ENCODE assay signal across 25 cellular contexts in genomic region chr6:37114612-37115011, GRCh38.
"Had no signal": no experiment of that assay in that cellular context is flagged by ENCODE, and none has a peak within 500 bp of the region (broad histone marks: within the 10 kb centered on the region; RNA-seq: fewer than 3 reads in every experiment).

No MANE protein-coding gene starts in this region.

- H3K27me3 ChIP-seq: gastroesophageal sphincter, heart left ventricle, hepatocyte, left lung, right atrium auricular region, sigmoid colon, stomach, thyroid gland had no signal

- H3K9me3 ChIP-seq: gastroesophageal sphincter, heart left ventricle, left lung, lower lobe of right lung, prostate gland, right atrium auricular region, sigmoid colon, stomach, thyroid gland had no signal

- H3K79me2 ChIP-seq: hepatocyte had no signal

- H3K4me3 Mint-ChIP-seq: endodermal cell; naive thymus-derived CD4-positive, alpha-beta T cell; nephron progenitor cell; stimulated activated effector memory CD8-positive, alpha-beta T cell treated with anti-CD3 and anti-CD28 coated beads, Interleukin-12 subunit alpha, Interleukin-12 subunit beta, amount 100 ng/mL, for 72 hours had no signal

- ATAC-seq: esophagus mucosa; foreskin keratinocyte; gastroesophageal sphincter; left lung; lower lobe of right lung; naive thymus-derived CD4-positive, alpha-beta T cell; stimulated activated effector memory CD8-positive, alpha-beta T cell treated with anti-CD3 and anti-CD28 coated beads, Interleukin-12 subunit alpha, Interleukin-12 subunit beta, amount 100 ng/mL, for 72 hours had no signal

- H3K36me3 ChIP-seq: gastroesophageal sphincter, heart left ventricle, left lung, lower lobe of right lung, prostate gland, right atrium auricular region, sigmoid colon, stomach, thyroid gland had no signal

- H3K4me1 ChIP-seq: foreskin keratinocyte, gastroesophageal sphincter, prostate gland, right atrium auricular region had no signal

- H3K4me2 ChIP-seq: hepatocyte had no signal

- H3K9me3 Mint-ChIP-seq: endodermal cell; naive thymus-derived CD4-positive, alpha-beta T cell; nephron progenitor cell; stimulated activated effector memory CD8-positive, alpha-beta T cell treated with anti-CD3 and anti-CD28 coated beads, Interleukin-12 subunit alpha, Interleukin-12 subunit beta, amount 100 ng/mL, for 72 hours had no signal

- H3K36me3 Mint-ChIP-seq: naive thymus-derived CD4-positive, alpha-beta T cell had no signal

- H3K27ac ChIP-seq: epithelial cell of prostate, foreskin keratinocyte, gastroesophageal sphincter, heart left ventricle, hepatocyte, left lung, lower lobe of right lung, prostate gland, right atrium auricular region, sigmoid colon, stomach, thyroid gland had no signal

- H3K27ac Mint-ChIP-seq: endodermal cell; nephron progenitor cell; stimulated activated effector memory CD8-positive, alpha-beta T cell treated with anti-CD3 and anti-CD28 coated beads, Interleukin-12 subunit alpha, Interleukin-12 subunit beta, amount 100 ng/mL, for 72 hours had no signal

- H3K4me3 ChIP-seq: gastroesophageal sphincter, heart left ventricle, hepatocyte, left lung, lower lobe of right lung, prostate gland, right atrium auricular region, sigmoid colon, stomach, thyroid gland had no signal

- DNase-seq: effector CD8-positive, alpha-beta T cell; endodermal cell; foreskin keratinocyte; heart left ventricle; left cardiac atrium; left lung; lower lobe of right lung; midbrain; naive thymus-derived CD4-positive, alpha-beta T cell; nephron progenitor cell; nucleus accumbens; sigmoid colon; stimulated activated CD4-positive, alpha-beta T cell treated with anti-CD3 and anti-CD28 coated beads, Interleukin-2, amount 100 ng/mL, for 24 hours; stimulated activated CD4-positive, alpha-beta T cell treated with anti-CD3 and anti-CD28 coated beads, Interleukin-4, amount 100 ng/mL, for 24 hours; stimulated activated naive CD4-positive, alpha-beta T cell treated with Interleukin-2 at 50 U/mL for 16 hours; stomach; thyroid gland; trophoblast cell had no signal

- H2AFZ ChIP-seq: hepatocyte had no signal
